ENCODE assay signal across 21 cellular contexts in the genomic region with DNA sequence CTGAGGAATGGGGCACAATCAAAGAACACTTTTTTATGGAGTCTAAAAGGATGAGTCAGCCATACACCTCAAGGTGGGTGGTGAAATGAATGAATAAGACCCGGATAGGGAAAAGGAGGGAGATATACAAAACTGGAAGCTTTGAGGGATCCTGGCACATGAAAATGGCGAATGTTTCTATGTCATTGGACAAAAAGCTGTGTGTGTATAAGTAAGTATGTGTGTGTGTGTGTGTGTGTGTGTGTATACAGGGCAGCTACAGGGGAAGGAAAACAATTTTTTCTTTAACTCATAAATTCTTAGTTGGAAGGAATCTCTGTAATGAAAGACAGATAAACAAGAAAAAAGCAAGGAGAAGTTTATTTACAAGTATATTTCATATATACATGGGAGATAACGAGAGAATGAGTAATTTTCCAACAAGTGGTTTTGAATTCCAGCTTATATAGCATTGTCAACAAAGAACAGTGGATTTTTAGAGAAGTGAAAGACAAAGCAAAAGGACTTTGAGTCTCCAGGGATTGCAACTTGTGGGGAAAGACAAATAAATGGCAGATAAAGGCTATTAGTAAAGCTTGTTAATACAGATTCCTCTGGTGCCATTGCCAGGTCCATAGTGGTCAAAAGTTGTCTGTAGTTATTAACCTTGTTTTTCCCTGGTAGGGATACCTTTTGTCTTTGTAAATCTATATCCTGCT.
"Had no signal": no experiment of that assay in that cellular context is flagged by ENCODE, and none has a peak within 500 bp of the region (broad histone marks: within the 10 kb centered on the region; RNA-seq: fewer than 3 reads in every experiment).

No MANE protein-coding gene starts in this region.

- ATAC-seq: activated T-cell treated with anti-CD3 and anti-CD28 coated beads, Interleukin-2, amount 50 U/mL, for 72 hours; gastrocnemius medialis; natural killer cell; stimulated activated naive CD8-positive, alpha-beta T cell treated with anti-CD3 and anti-CD28 coated beads, Interleukin-15, amount 100 ng/mL, for 72 hours had no signal

- H3K36me3 Mint-ChIP-seq: activated naive CD4-positive, alpha-beta T cell treated with anti-CD3 and anti-CD28 coated beads, Interleukin-2, amount 50 U/mL, for 24 hours; natural killer cell had no signal

- H3K27me3 ChIP-seq: ascending aorta, gastrocnemius medialis, right atrium auricular region, suprapubic skin, transverse colon, vagina had no signal

- FAIRE-seq: endometrium had no signal

- DNase-seq: activated CD4-positive, alpha-beta T cell treated with anti-CD3 and anti-CD28 coated beads, Interleukin-2, amount 50 U/mL, for 4 hours; activated effector memory CD4-positive, alpha-beta T cell treated with anti-CD3 and anti-CD28 coated beads, Interleukin-2, amount 50 U/mL, for 16 hours; activated T-cell treated with anti-CD3 and anti-CD28 coated beads, Interleukin-2, amount 50 U/mL, for 72 hours; gastrocnemius medialis; head of caudate nucleus; kidney glomerular epithelial cell; natural killer cell; occipital lobe; posterior cingulate gyrus; stimulated activated CD4-positive, alpha-beta T cell treated with anti-CD3 and anti-CD28 coated beads, Interleukin-4, amount 100 ng/mL, for 1 hour; stimulated activated naive CD8-positive, alpha-beta T cell treated with anti-CD3 and anti-CD28 coated beads, Interleukin-15, amount 100 ng/mL, for 72 hours; T-helper 2 cell; transverse colon had no signal

- H3K36me3 ChIP-seq: ascending aorta, gastrocnemius medialis, right atrium auricular region, suprapubic skin, transverse colon, vagina had no signal

- H3K4me1 Mint-ChIP-seq: activated naive CD4-positive, alpha-beta T cell treated with anti-CD3 and anti-CD28 coated beads, Interleukin-2, amount 50 U/mL, for 24 hours; natural killer cell; stimulated activated naive CD8-positive, alpha-beta T cell treated with anti-CD3 and anti-CD28 coated beads, Interleukin-15, amount 100 ng/mL, for 72 hours had no signal

- H3K9me3 Mint-ChIP-seq: activated naive CD4-positive, alpha-beta T cell treated with anti-CD3 and anti-CD28 coated beads, Interleukin-2, amount 50 U/mL, for 24 hours; activated T-cell treated with anti-CD3 and anti-CD28 coated beads, Interleukin-2, amount 50 U/mL, for 72 hours; stimulated activated naive CD8-positive, alpha-beta T cell treated with anti-CD3 and anti-CD28 coated beads, Interleukin-15, amount 100 ng/mL, for 72 hours had no signal

- H3K27ac ChIP-seq: ascending aorta, coronary artery, gastrocnemius medialis, right atrium auricular region, skin epidermis, suprapubic skin, transverse colon, vagina had no signal

- H3K27ac Mint-ChIP-seq: activated naive CD4-positive, alpha-beta T cell treated with anti-CD3 and anti-CD28 coated beads, Interleukin-2, amount 50 U/mL, for 24 hours; activated T-cell treated with anti-CD3 and anti-CD28 coated beads, Interleukin-2, amount 50 U/mL, for 72 hours; natural killer cell; stimulated activated naive CD8-positive, alpha-beta T cell treated with anti-CD3 and anti-CD28 coated beads, Interleukin-15, amount 100 ng/mL, for 72 hours had no signal

- H3K4me3 Mint-ChIP-seq: activated naive CD4-positive, alpha-beta T cell treated with anti-CD3 and anti-CD28 coated beads, Interleukin-2, amount 50 U/mL, for 24 hours; activated T-cell treated with anti-CD3 and anti-CD28 coated beads, Interleukin-2, amount 50 U/mL, for 72 hours; natural killer cell; stimulated activated naive CD8-positive, alpha-beta T cell treated with anti-CD3 and anti-CD28 coated beads, Interleukin-15, amount 100 ng/mL, for 72 hours had no signal

- H3K9me3 ChIP-seq: ascending aorta, gastrocnemius medialis, right atrium auricular region, suprapubic skin, transverse colon, vagina had no signal

- H3K4me1 ChIP-seq: ascending aorta, gastrocnemius medialis, right atrium auricular region, suprapubic skin, vagina had no signal

- H3K4me3 ChIP-seq: ascending aorta, coronary artery, gastrocnemius medialis, right atrium auricular region, skin epidermis, suprapubic skin, transverse colon, vagina had no signal
